Comparison of ENCODE assay signal across 33 cellular contexts in genomic region chr1:99535470-99536164, GRCh38.
A peak's percentile ranks its signal among the peaks of the same experiment; 100 is the strongest.
DNase-seq lines count a peak whose midpoint lies in the region; ATAC-seq, FAIRE-seq and TF ChIP-seq lines count a peak whose summit lies in the region.
"Had no signal": no experiment of that assay in that cellular context is flagged by ENCODE, and none has a peak within 500 bp of the region (broad histone marks: within the 10 kb centered on the region; RNA-seq: fewer than 3 reads in every experiment).

No MANE protein-coding gene starts in this region.

- CTCF ChIA-PET in mammary epithelial cell (lab: Charles Lee; ENCODE audit: low non-redundant PET), result interaction anchor here (0.6 to 0.7 kb wide), 2 partner anchors 9 to 150 kb away, joined by 3 to 8 read pairs; no protein-coding TSS in a partner anchor
- CTCF ChIA-PET in activated naive CD4-positive, alpha-beta T cell treated with anti-CD3 and anti-CD28 coated beads, Interleukin-2, amount 10 ng/mL, durations not matched to agents 7 days and 5 days (lab: Charles Lee), result interaction anchor here (0.7 kb wide), 1 partner anchor 20 kb away, joined by 3 read pairs; no protein-coding TSS in a partner anchor

- dilution Hi-C loops in mammary epithelial cell (cut with HindIII; ENCODE audit: low sequenced_read_pairs), result no loop called here

- no peak overlapping the region for H3K27ac ChIP-seq in mammary epithelial cell (ENCODE audit: insufficient read depth, low read depth, low read length)
- H3K27ac ChIP-seq: adrenal gland, hepatocyte, stomach had no signal

- H3K27me3 ChIP-seq in mammary epithelial cell (ENCODE audit: insufficient read depth, low read length), result no peaks in the 10 kb centered on the region
- H3K27me3 ChIP-seq: adrenal gland, hepatocyte, right atrium auricular region, stomach had no signal

- no peaks in the 10 kb centered on the region for H3K9me3 Mint-ChIP-seq in activated naive CD4-positive, alpha-beta T cell treated with anti-CD3 and anti-CD28 coated beads, Interleukin-2, amount 10 ng/mL, durations not matched to agents 7 days and 5 days
- H3K9me3 Mint-ChIP-seq in activated T-cell treated with anti-CD3 and anti-CD28 coated beads, Interleukin-2, amount 50 U/mL, for 72 hours, result no peaks in the 10 kb centered on the region
- H3K9me3 Mint-ChIP-seq: activated T-cell treated with anti-CD3 and anti-CD28 coated beads, Interleukin-2, amount 50 U/mL, for 24 hours had no signal

- no peaks in the 10 kb centered on the region for H3K79me2 ChIP-seq in mammary epithelial cell (ENCODE audit: insufficient read depth, low read length)
- H3K79me2 ChIP-seq: hepatocyte had no signal

- H3K27me3 Mint-ChIP-seq in activated naive CD4-positive, alpha-beta T cell treated with anti-CD3 and anti-CD28 coated beads, Interleukin-2, amount 10 ng/mL, durations not matched to agents 7 days and 5 days, result no peaks in the 10 kb centered on the region
- no peaks in the 10 kb centered on the region for H3K27me3 Mint-ChIP-seq in activated T-cell treated with anti-CD3 and anti-CD28 coated beads, Interleukin-2, amount 50 U/mL, for 72 hours (ENCODE audit: low read depth)
- H3K27me3 Mint-ChIP-seq: activated CD4-positive, alpha-beta T cell treated with anti-CD3 and anti-CD28 coated beads for 36 hours had no signal

- H3K36me3 ChIP-seq in mammary epithelial cell (ENCODE audit: insufficient read depth, low read length), result no peaks in the 10 kb centered on the region
- H3K36me3 ChIP-seq: adrenal gland, right atrium auricular region, stomach had no signal

- no peak overlapping the region for H3K4me3 ChIP-seq in mammary epithelial cell (replicated peaks in 1 of 3; ENCODE audit: insufficient read depth in 1 of 3, low read depth in 2 of 3, low read length in 3 of 3)
- H3K4me3 ChIP-seq: adrenal gland, hepatocyte, right atrium auricular region, stomach had no signal

- no peak for ATAC-seq in HG02870 (IDR thresholded peaks at IDR 0.05; ENCODE audit: unreplicated experiment)
- no peak for ATAC-seq in activated T-cell treated with anti-CD3 and anti-CD28 coated beads, Interleukin-2, amount 50 U/mL, for 72 hours (replicated peaks in 1 of 2)
- ATAC-seq: activated CD4-positive, alpha-beta T cell treated with anti-CD3 and anti-CD28 coated beads for 36 hours; naive thymus-derived CD4-positive, alpha-beta T cell had no signal

- H3K4me3 Mint-ChIP-seq in activated naive CD4-positive, alpha-beta T cell treated with anti-CD3 and anti-CD28 coated beads, Interleukin-2, amount 10 ng/mL, durations not matched to agents 7 days and 5 days, result no peak overlapping the region
- H3K4me3 Mint-ChIP-seq in activated T-cell treated with anti-CD3 and anti-CD28 coated beads, Interleukin-2, amount 50 U/mL, for 72 hours, result no peak overlapping the region
- H3K4me3 Mint-ChIP-seq: activated CD4-positive, alpha-beta T cell treated with anti-CD3 and anti-CD28 coated beads for 36 hours; activated T-cell treated with anti-CD3 and anti-CD28 coated beads, Interleukin-2, amount 50 U/mL, for 24 hours; H9; naive thymus-derived CD4-positive, alpha-beta T cell had no signal

- H3K4me1 ChIP-seq in mammary epithelial cell (ENCODE audit: insufficient read depth, low read length), result no peaks in the 10 kb centered on the region

- H3K9me3 ChIP-seq in mammary epithelial cell (replicated peaks; ENCODE audit: insufficient read depth, low read length), result no peaks in the 10 kb centered on the region
- H3K9me3 ChIP-seq: adrenal gland, right atrium auricular region, stomach had no signal

- no peak overlapping the region for H3K9ac ChIP-seq in mammary epithelial cell (ENCODE audit: insufficient read depth, low read length)

- no peak overlapping the region for H3K4me2 ChIP-seq in mammary epithelial cell (ENCODE audit: insufficient read depth, low read depth, low read length)
- H3K4me2 ChIP-seq: hepatocyte had no signal

- H2AFZ ChIP-seq in mammary epithelial cell (ENCODE audit: low read depth, low read length), result no peak overlapping the region
- H2AFZ ChIP-seq: hepatocyte had no signal

- WGBS in mammary epithelial cell (ENCODE audit: low coverage, missing lambda C conversion rate), result 71% methylated on average over 5 of the region's 7 CpGs

- DNase-seq in A172 (ENCODE audit: low spot score) (peak; percentile 29), M059J (ENCODE audit: low read depth) (peak; percentile 59), mammary epithelial cell (peak; percentile 61), retina (no peak)
- DNase-seq in activated naive CD4-positive, alpha-beta T cell treated with anti-CD3 and anti-CD28 coated beads, Interleukin-2, amount 10 ng/mL, durations not matched to agents 7 days and 5 days, result no peak
- DNase-seq in activated T-cell treated with anti-CD3 and anti-CD28 coated beads, Interleukin-2, amount 50 U/mL, for 72 hours, result no peak
- DNase-seq: activated CD4-positive, alpha-beta T cell treated with anti-CD3 and anti-CD28 coated beads for 36 hours; activated CD8-positive, alpha-beta memory T cell treated with anti-CD3 and anti-CD28 coated beads for 24 hours; activated gamma-delta T cell treated with Interleukin-2 at 50 U/mL for 16 hours; activated T-cell treated with anti-CD3 and anti-CD28 coated beads, Interleukin-2, amount 50 U/mL, for 24 hours; DMS79; effector CD8-positive, alpha-beta T cell; erythroblast; H9; KBM-7; midbrain; MM.1S; naive thymus-derived CD4-positive, alpha-beta T cell; NCI-H1436; NCI-H446; NCI-H82; Right ventricle myocardium superior; stimulated activated CD4-positive, alpha-beta T cell treated with anti-CD3 and anti-CD28 coated beads, Interleukin-2, amount 100 ng/mL, for 24 hours; stomach; trophoblast cell had no signal

- TF ChIP-seq CTCF in mammary epithelial cell (conservative IDR thresholded peaks at IDR 0.05 in 1 of 2, IDR thresholded peaks at IDR 0.05 in 1 of 2; ENCODE audit: extremely low read depth in 1 of 2, insufficient read depth in 1 of 2, low read depth in 1 of 2, low read length in 2 of 2), result no peak

- H4K20me1 ChIP-seq in mammary epithelial cell (ENCODE audit: insufficient read depth, low read length), result no peaks in the 10 kb centered on the region

- FAIRE-seq in islet of Langerhans (lab: Jason Lieb, UNC), result peak; percentile 17
- FAIRE-seq: colon, frontal cortex, GM19239 had no signal

- H3K4me1 Mint-ChIP-seq in activated naive CD4-positive, alpha-beta T cell treated with anti-CD3 and anti-CD28 coated beads, Interleukin-2, amount 10 ng/mL, durations not matched to agents 7 days and 5 days, result no peaks in the 10 kb centered on the region
- no peaks in the 10 kb centered on the region for H3K4me1 Mint-ChIP-seq in activated T-cell treated with anti-CD3 and anti-CD28 coated beads, Interleukin-2, amount 50 U/mL, for 72 hours (ENCODE audit: low read depth)
- H3K4me1 Mint-ChIP-seq: activated CD4-positive, alpha-beta T cell treated with anti-CD3 and anti-CD28 coated beads for 36 hours; naive thymus-derived CD4-positive, alpha-beta T cell had no signal

- in situ Hi-C loops in mammary epithelial cell (cut with MboI; ENCODE audit: low sequenced_read_pairs in 2 of 2), result no loop called here

- intact Hi-C loops in mammary epithelial cell (cut with micrococcal nuclease), result loop anchor here (5.0 kb wide), 1 partner anchor 172 kb away; no protein-coding TSS in a partner anchor

- H3K36me3 Mint-ChIP-seq in activated naive CD4-positive, alpha-beta T cell treated with anti-CD3 and anti-CD28 coated beads, Interleukin-2, amount 10 ng/mL, durations not matched to agents 7 days and 5 days, result no peaks in the 10 kb centered on the region
- H3K36me3 Mint-ChIP-seq in activated T-cell treated with anti-CD3 and anti-CD28 coated beads, Interleukin-2, amount 50 U/mL, for 72 hours (ENCODE audit: insufficient read depth in 2 of 2), result no peaks in the 10 kb centered on the region
- H3K36me3 Mint-ChIP-seq: naive thymus-derived CD4-positive, alpha-beta T cell had no signal

- H3K27ac Mint-ChIP-seq in activated naive CD4-positive, alpha-beta T cell treated with anti-CD3 and anti-CD28 coated beads, Interleukin-2, amount 10 ng/mL, durations not matched to agents 7 days and 5 days, result no peak overlapping the region
- no peak overlapping the region for H3K27ac Mint-ChIP-seq in activated T-cell treated with anti-CD3 and anti-CD28 coated beads, Interleukin-2, amount 50 U/mL, for 72 hours
- H3K27ac Mint-ChIP-seq: activated CD4-positive, alpha-beta T cell treated with anti-CD3 and anti-CD28 coated beads for 36 hours; activated T-cell treated with anti-CD3 and anti-CD28 coated beads, Interleukin-2, amount 50 U/mL, for 24 hours; H9; naive thymus-derived CD4-positive, alpha-beta T cell had no signal

- no TSS peak for BruUV-seq in mammary epithelial cell (replicated peaks; lab: Mats Ljungman, UMichigan)

Comparison
In these comparisons a context has a peak if more than half of its experiments do, and no peak if none do; other contexts are left out.
1. DNase-seq: peak in A172 (single experiment), M059J (single experiment) and mammary epithelial cell (single experiment); none in activated naive CD4-positive, alpha-beta T cell treated with anti-CD3 and anti-CD28 coated beads, Interleukin-2, amount 10 ng/mL, durations not matched to agents 7 days and 5 days (single experiment), retina (single experiment) and activated T-cell treated with anti-CD3 and anti-CD28 coated beads, Interleukin-2, amount 50 U/mL, for 72 hours (0 of 2).